ENCODE assay signal across 19 cellular contexts in the genomic region with DNA sequence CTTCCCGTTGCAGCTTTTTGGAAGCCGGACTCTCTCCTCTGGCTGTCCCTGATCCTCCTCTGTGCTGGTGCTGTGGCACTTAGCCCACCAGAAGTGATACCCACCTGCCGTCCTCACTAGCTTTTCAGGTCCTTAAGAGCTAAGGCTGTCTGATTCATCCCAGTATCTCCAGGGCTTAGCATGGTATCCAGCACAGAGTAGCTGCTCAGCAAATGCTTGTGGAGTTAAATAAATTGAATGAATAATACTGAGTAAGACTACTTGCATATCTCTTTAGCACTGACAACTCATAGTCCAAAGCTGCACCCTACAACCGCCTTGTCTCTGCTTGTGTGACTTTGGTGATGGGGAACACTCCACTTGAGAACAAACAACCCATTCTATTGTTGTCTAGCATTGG. TPM values are rescaled to one million over a fixed set of nuclear protein-coding genes. Genes with fewer than 3 reads are reported as not detected.
DNase-seq lines count a peak whose midpoint lies in the region; ATAC-seq and TF ChIP-seq lines count a peak whose summit lies in the region.
"Had no signal": no experiment of that assay in that cellular context is flagged by ENCODE, and none has a peak within 500 bp of the region (broad histone marks: within the 10 kb centered on the region; RNA-seq: fewer than 3 reads in every experiment).

No MANE protein-coding gene starts in this region.

- no peak overlapping the region for H3K4me3 ChIP-seq in adipocyte (ENCODE audit: low read length)
- H3K4me3 ChIP-seq in fibroblast of mammary gland (ENCODE audit: control insufficient read depth, low read depth, low read length), result no peak overlapping the region
- H3K4me3 ChIP-seq: coronary artery, gastrocnemius medialis, left lung, mucosa of descending colon, right atrium auricular region, tibial nerve had no signal

- H3K4me1 ChIP-seq in adipocyte (ENCODE audit: control insufficient read depth, insufficient read depth, low read length), result peaks cover 16% of the 10 kb centered on the region
- H3K4me1 ChIP-seq: gastrocnemius medialis, left lung, tibial nerve had no signal

- H3K4me1 Mint-ChIP-seq in activated CD4-positive, alpha-beta T cell treated with anti-CD3 and anti-CD28 coated beads, Interleukin-2, amount 10 ng/mL, durations not matched to agents 24 days and 14 days, result peaks cover 27% of the 10 kb centered on the region
- peaks cover 11% of the 10 kb centered on the region for H3K4me1 Mint-ChIP-seq in type B pancreatic cell (ENCODE audit: unreplicated experiment)

- H3K4me3 Mint-ChIP-seq in activated CD4-positive, alpha-beta T cell treated with anti-CD3 and anti-CD28 coated beads, Interleukin-2, amount 10 ng/mL, durations not matched to agents 24 days and 14 days, result no peak overlapping the region
- no peak overlapping the region for H3K4me3 Mint-ChIP-seq in type B pancreatic cell
- H3K4me3 Mint-ChIP-seq: stimulated activated naive B cell treated with anti-CD40 and anti-IgM and Interleukin-4, amounts not matched to agents 10 μg/mL and 1 μg/mL and 100 μg/mL, for 72 hours; T-helper 1 cell treated with Interleukin-12 subunit alpha and Interleukin-12 subunit beta and Interleukin-4 antibody, amounts not matched to agents 30 μg/mL and 1 μg/mL, for 36 hours; WTC11 had no signal

- H3K9me3 Mint-ChIP-seq in activated CD4-positive, alpha-beta T cell treated with anti-CD3 and anti-CD28 coated beads, Interleukin-2, amount 10 ng/mL, durations not matched to agents 24 days and 14 days, result no peaks in the 10 kb centered on the region
- no peaks in the 10 kb centered on the region for H3K9me3 Mint-ChIP-seq in type B pancreatic cell
- H3K9me3 Mint-ChIP-seq: stimulated activated naive B cell treated with anti-CD40 and anti-IgM and Interleukin-4, amounts not matched to agents 10 μg/mL and 1 μg/mL and 100 μg/mL, for 72 hours; T-helper 1 cell treated with Interleukin-12 subunit alpha and Interleukin-12 subunit beta and Interleukin-4 antibody, amounts not matched to agents 30 μg/mL and 1 μg/mL, for 36 hours; WTC11 had no signal

- H3K9ac ChIP-seq in adipocyte (ENCODE audit: low read length), result peak overlapping the region; percentile 17

- intact Hi-C loops in activated CD4-positive, alpha-beta T cell treated with anti-CD3 and anti-CD28 coated beads, Interleukin-2, amount 10 ng/mL, durations not matched to agents 24 days and 14 days (cut with micrococcal nuclease), result no loop called here

- no peaks in the 10 kb centered on the region for H3K9me3 ChIP-seq in adipocyte (ENCODE audit: control insufficient read depth, low read length)
- H3K9me3 ChIP-seq: gastrocnemius medialis, left lung, mucosa of descending colon, right atrium auricular region, tibial nerve had no signal

- TF ChIP-seq CTCF in fibroblast of mammary gland (conservative IDR thresholded peaks at IDR 0.05; ENCODE audit: control insufficient read depth, insufficient read depth, low read depth, low read length) (no peak), type B pancreatic cell (conservative IDR thresholded peaks at IDR 0.05) (no peak)

- peak overlapping the region; percentile 48 for H3K27ac Mint-ChIP-seq in activated CD4-positive, alpha-beta T cell treated with anti-CD3 and anti-CD28 coated beads, Interleukin-2, amount 10 ng/mL, durations not matched to agents 24 days and 14 days
- H3K27ac Mint-ChIP-seq in type B pancreatic cell, result peak overlapping the region; percentile 91
- H3K27ac Mint-ChIP-seq: stimulated activated naive B cell treated with anti-CD40 and anti-IgM and Interleukin-4, amounts not matched to agents 10 μg/mL and 1 μg/mL and 100 μg/mL, for 72 hours; WTC11 had no signal

- peaks cover 7% of the 10 kb centered on the region for H3K27me3 ChIP-seq in adipocyte (replicated peaks; ENCODE audit: control insufficient read depth, insufficient read depth, low read length)
- H3K27me3 ChIP-seq: gastrocnemius medialis, right atrium auricular region had no signal

- no peak for DNase-seq in activated CD4-positive, alpha-beta T cell treated with anti-CD3 and anti-CD28 coated beads, Interleukin-2, amount 10 ng/mL, durations not matched to agents 24 days and 14 days
- no peak for DNase-seq in activated CD4-positive, alpha-beta T cell treated with anti-CD3 and anti-CD28 coated beads for 1 hour
- no peak for DNase-seq in adipocyte (ENCODE audit: low read depth)
- peak; percentile 19 for DNase-seq in fibroblast of mammary gland (ENCODE audit: low read depth)
- DNase-seq in type B pancreatic cell (ENCODE audit: extremely low spot score, unreplicated experiment), result no peak
- no peak for DNase-seq in NCI-H1105 treated with DMSO at 0.1 percent for 48 hours (lab: John Stamatoyannopoulos, UW)
- no peak for DNase-seq in GM19240 (ENCODE audit: insufficient read length, low spot score)
- DNase-seq: anterior cingulate cortex; gastrocnemius medialis; left lung; mucosa of descending colon; NCI-H187 treated with DMSO at 0.1 percent for 48 hours; stimulated activated naive B cell treated with anti-CD40 and anti-IgM and Interleukin-4, amounts not matched to agents 10 μg/mL and 1 μg/mL and 100 μg/mL, for 72 hours had no signal

- ATAC-seq in HG02884 (IDR thresholded peaks at IDR 0.05; ENCODE audit: unreplicated experiment), result no peak
- ATAC-seq: gastrocnemius medialis, left lung, WTC11 had no signal

- H3K36me3 Mint-ChIP-seq in activated CD4-positive, alpha-beta T cell treated with anti-CD3 and anti-CD28 coated beads, Interleukin-2, amount 10 ng/mL, durations not matched to agents 24 days and 14 days (ENCODE audit: low read depth), result peaks cover 2% of the 10 kb centered on the region
- no peaks in the 10 kb centered on the region for H3K36me3 Mint-ChIP-seq in type B pancreatic cell
- H3K36me3 Mint-ChIP-seq: stimulated activated naive B cell treated with anti-CD40 and anti-IgM and Interleukin-4, amounts not matched to agents 10 μg/mL and 1 μg/mL and 100 μg/mL, for 72 hours; WTC11 had no signal

- H3K36me3 ChIP-seq in adipocyte (ENCODE audit: control insufficient read depth, insufficient read depth, low read length, severe bottlenecking), result no peaks in the 10 kb centered on the region
- H3K36me3 ChIP-seq: gastrocnemius medialis, left lung, right atrium auricular region, tibial nerve had no signal

- peaks cover 20% of the 10 kb centered on the region for H3K27me3 Mint-ChIP-seq in activated CD4-positive, alpha-beta T cell treated with anti-CD3 and anti-CD28 coated beads, Interleukin-2, amount 10 ng/mL, durations not matched to agents 24 days and 14 days
- peaks cover 20% of the 10 kb centered on the region for H3K27me3 Mint-ChIP-seq in type B pancreatic cell

RNA-seq across cellular contexts. Expression of a gene that starts 7.7 kb away (rescaled TPM):
- 8.9 and 12.0 TPM in 2 replicates for total RNA-seq in activated CD4-positive, alpha-beta T cell treated with anti-CD3 and anti-CD28 coated beads, Interleukin-2, amount 10 ng/mL, durations not matched to agents 24 days and 14 days
- total RNA-seq in type B pancreatic cell (ENCODE audit: low replicate concordance), result 11.6 and 13.7 TPM in 2 replicates
